1 cellular context compared by ENCODE assay signal in genomic region chr15:40420793-40421192, GRCh38.
TF ChIP-seq lines count a peak whose summit lies in the region.

No MANE protein-coding gene starts in this region.

TF ChIP-seq in HepG2, 621 proteins besides CTCF, POLR2A, EP300 and RAD21:
- TF ChIP-seq RBM22 (optimal IDR thresholded peaks at IDR 0.05; ENCODE audit: low read length) (peak; percentile 48), ZSCAN31 (CRISPR knock-in tag; IDR thresholded peaks at IDR 0.05; ENCODE audit: low read depth) (no peak)
